In the genomic region with DNA sequence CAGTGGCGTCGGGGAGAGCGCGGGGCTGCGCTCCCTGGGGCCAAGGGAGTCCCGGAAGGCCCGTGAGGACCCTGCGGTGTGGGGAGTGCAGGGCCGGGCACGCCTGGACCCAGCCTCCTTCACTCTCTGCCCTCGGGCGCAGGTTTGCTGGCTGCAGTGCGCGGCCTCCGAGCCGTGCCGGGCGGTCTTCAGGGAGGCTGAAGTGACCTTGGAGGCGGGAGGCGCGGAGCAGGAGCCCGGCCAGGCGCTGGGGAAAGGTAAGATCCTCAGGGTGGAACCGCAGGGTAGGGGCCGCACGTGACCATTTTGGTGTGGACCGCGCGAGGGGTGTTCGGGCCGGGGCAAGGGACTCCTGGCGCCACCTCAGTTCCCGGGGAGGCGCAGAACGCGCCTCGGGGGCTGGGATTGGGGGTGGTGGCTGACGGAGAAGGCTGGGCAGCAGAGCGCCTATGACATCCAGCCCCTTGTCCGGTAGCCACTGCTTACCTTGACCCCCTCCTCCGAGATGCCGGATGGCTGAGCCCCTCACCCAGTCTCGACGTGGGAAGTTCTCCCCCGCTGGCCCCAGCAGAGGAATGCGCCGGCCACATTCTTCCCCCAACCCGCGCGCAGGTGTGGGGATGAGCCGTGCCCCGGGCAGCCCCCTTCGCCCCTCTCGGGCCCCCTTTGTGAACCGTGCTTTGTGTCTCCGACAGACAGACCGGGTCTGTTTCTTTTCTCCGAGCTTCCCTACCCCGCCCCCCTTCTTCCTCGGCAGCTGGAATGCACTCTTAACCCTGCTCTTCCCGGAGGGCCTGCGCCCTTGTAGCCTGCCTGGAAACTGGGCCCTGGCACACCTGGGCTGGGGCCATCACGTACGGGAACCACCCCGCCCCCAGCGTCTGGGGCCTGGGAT, we compare ENCODE assay signal across 8 cellular contexts. TPM values are rescaled to one million over a fixed set of nuclear protein-coding genes. Genes with fewer than 3 reads are reported as not detected.
DNase-seq lines count a peak whose midpoint lies in the region; ATAC-seq and TF ChIP-seq lines count a peak whose summit lies in the region.

No MANE protein-coding gene starts in this region.

- H3K4me1 ChIP-seq in HEK293 (ENCODE audit: control insufficient read depth, insufficient read depth, low read length) (peaks cover 4% of the 10 kb centered on the region; the same call in 1 of the 2 replicates), mucosa of descending colon (ENCODE audit: low read depth) (peaks cover 23% of the 10 kb centered on the region)

- H3K27ac ChIP-seq in HEK293 (ENCODE audit: extremely low read depth, low read depth, low read length), result peak overlapping the region; percentile 24; the same call in 1 of the 2 replicates

- no peaks in the 10 kb centered on the region for H3K36me3 Mint-ChIP-seq in central memory CD8-positive, alpha-beta T cell (ENCODE audit: insufficient read depth)
- no peaks in the 10 kb centered on the region for H3K36me3 Mint-ChIP-seq in activated T-helper 2 cell treated with anti-CD3 and anti-CD28 coated beads, Interferon-gamma antibody, Interleukin-2, Interleukin-4, amounts not matched to agents 10 μg/mL and 5 μg/mL and 100 μg/mL, durations not matched to agents 14 hours and 24 hours and 36 hours (ENCODE audit: low read depth)

- no peak overlapping the region for H3K27ac Mint-ChIP-seq in central memory CD8-positive, alpha-beta T cell (ENCODE audit: low read depth)
- no peak overlapping the region for H3K27ac Mint-ChIP-seq in activated T-helper 2 cell treated with anti-CD3 and anti-CD28 coated beads, Interferon-gamma antibody, Interleukin-2, Interleukin-4, amounts not matched to agents 10 μg/mL and 5 μg/mL and 100 μg/mL, durations not matched to agents 14 hours and 24 hours and 36 hours

- H3K4me3 ChIP-seq in AG04449 (ENCODE audit: low read depth, low read length) (peak overlapping the region; percentile 32), HEK293 (ENCODE audit: low read depth, low read length) (peak overlapping the region; percentile 33), mucosa of descending colon (no peak overlapping the region)

- ATAC-seq in central memory CD8-positive, alpha-beta T cell (replicated peaks; ENCODE audit: extremely low read depth, poor library complexity, severe bottlenecking), result no peak
- ATAC-seq in mucosa of descending colon, result peak; percentile 71

- intact Hi-C loops in mucosa of descending colon (cut with DNase I, micrococcal nuclease), result no loop called here
- intact Hi-C loops in activated T-helper 2 cell treated with anti-CD3 and anti-CD28 coated beads, Interferon-gamma antibody, Interleukin-2, Interleukin-4, amounts not matched to agents 10 μg/mL and 5 μg/mL and 100 μg/mL, durations not matched to agents 14 hours and 24 hours and 36 hours (cut with micrococcal nuclease), result no loop called here

- TF ChIP-seq CTCF in AG04449 (IDR thresholded peaks at IDR 0.05; ENCODE audit: insufficient read depth, low read length, missing control alignments) (no peak), HEK293 (tag by site-specific recombination; IDR thresholded peaks at IDR 0.05) (no peak), mucosa of descending colon (IDR thresholded peaks at IDR 0.05) (no peak)

- H3K4me3 Mint-ChIP-seq in central memory CD8-positive, alpha-beta T cell, result peak overlapping the region; percentile 29
- no peak overlapping the region for H3K4me3 Mint-ChIP-seq in activated T-helper 2 cell treated with anti-CD3 and anti-CD28 coated beads, Interferon-gamma antibody, Interleukin-2, Interleukin-4, amounts not matched to agents 10 μg/mL and 5 μg/mL and 100 μg/mL, durations not matched to agents 14 hours and 24 hours and 36 hours (ENCODE audit: low read depth)

- peaks cover 91% of the 10 kb centered on the region for H3K27me3 Mint-ChIP-seq in central memory CD8-positive, alpha-beta T cell
- H3K27me3 Mint-ChIP-seq in activated T-helper 2 cell treated with anti-CD3 and anti-CD28 coated beads, Interferon-gamma antibody, Interleukin-2, Interleukin-4, amounts not matched to agents 10 μg/mL and 5 μg/mL and 100 μg/mL, durations not matched to agents 14 hours and 24 hours and 36 hours (ENCODE audit: low read depth), result peaks cover 60% of the 10 kb centered on the region

- peaks cover 4% of the 10 kb centered on the region for H3K4me1 Mint-ChIP-seq in central memory CD8-positive, alpha-beta T cell
- peaks cover 2% of the 10 kb centered on the region for H3K4me1 Mint-ChIP-seq in activated T-helper 2 cell treated with anti-CD3 and anti-CD28 coated beads, Interferon-gamma antibody, Interleukin-2, Interleukin-4, amounts not matched to agents 10 μg/mL and 5 μg/mL and 100 μg/mL, durations not matched to agents 14 hours and 24 hours and 36 hours (ENCODE audit: low read depth)

- CTCF ChIA-PET in AG04449 (lab: Yijun Ruan, JAX), result no interaction called here
- CTCF ChIA-PET in HEK293 (lab: Yijun Ruan, JAX), result no interaction called here

- DNase-seq in AG04449 (ENCODE audit: low read depth, low spot score), result no peak
- DNase-seq in central memory CD8-positive, alpha-beta T cell (ENCODE audit: low spot score in 2 of 2), result no peak
- DNase-seq in mucosa of descending colon, result peak in 2 of 3 donors; percentile 40 to 49
- no peak for DNase-seq in inferior parietal cortex (ENCODE audit: extremely low spot score)
- DNase-seq in NCI-H524 treated with DMSO at 0.1 percent for 48 hours (lab: John Stamatoyannopoulos, UW), result no peak
- no peak for DNase-seq in activated T-helper 2 cell treated with anti-CD3 and anti-CD28 coated beads, Interferon-gamma antibody, Interleukin-2, Interleukin-4, amounts not matched to agents 10 μg/mL and 5 μg/mL and 100 μg/mL, durations not matched to agents 14 hours and 24 hours and 36 hours (ENCODE audit: low spot score)
- DNase-seq in stimulated activated CD4-positive, alpha-beta T cell treated with anti-CD3 and anti-CD28 coated beads, Interleukin-12 subunit alpha, Interleukin-12 subunit beta, amount 100 ng/mL, for 4 hours, result no peak

- H3K36me3 ChIP-seq in HEK293 (ENCODE audit: control insufficient read depth in 2 of 2, insufficient read depth in 1 of 2, low read length in 2 of 2) (no peaks in the 10 kb centered on the region), mucosa of descending colon (ENCODE audit: low read depth) (no peaks in the 10 kb centered on the region)

- POLR2A ChIA-PET in AG04449 (lab: Yijun Ruan, JAX), result no interaction called here
- POLR2A ChIA-PET in HEK293 (lab: Yijun Ruan, JAX), result interaction anchor here (1.0 kb wide), 1 partner anchor 12 kb away, joined by 3 read pairs; no protein-coding TSS in a partner anchor

- H3K9me3 Mint-ChIP-seq in central memory CD8-positive, alpha-beta T cell, result no peaks in the 10 kb centered on the region
- H3K9me3 Mint-ChIP-seq in activated T-helper 2 cell treated with anti-CD3 and anti-CD28 coated beads, Interferon-gamma antibody, Interleukin-2, Interleukin-4, amounts not matched to agents 10 μg/mL and 5 μg/mL and 100 μg/mL, durations not matched to agents 14 hours and 24 hours and 36 hours, result no peaks in the 10 kb centered on the region

- H3K9me3 ChIP-seq in HEK293 (ENCODE audit: control insufficient read depth, insufficient read depth, low read depth, low read length) (no peaks in the 10 kb centered on the region), mucosa of descending colon (no peaks in the 10 kb centered on the region)

TF ChIP-seq in HEK293, 187 proteins besides CTCF, POLR2A, EP300 and RAD21 (continues in another document):
- TF ChIP-seq ZNF747 (tag by site-specific recombination; IDR thresholded peaks at IDR 0.05) (no peak), ZBTB17 (tag by site-specific recombination; IDR thresholded peaks at IDR 0.05) (peak; percentile 79), ZNF394 (tag by site-specific recombination; IDR thresholded peaks at IDR 0.05; ENCODE audit: borderline replicate concordance) (0 out of 2 replicates have a peak, but pooled peaks have one; percentile 22), RBAK (tag by site-specific recombination; IDR thresholded peaks at IDR 0.05) (no peak)
- TF ChIP-seq, protein P1, sequence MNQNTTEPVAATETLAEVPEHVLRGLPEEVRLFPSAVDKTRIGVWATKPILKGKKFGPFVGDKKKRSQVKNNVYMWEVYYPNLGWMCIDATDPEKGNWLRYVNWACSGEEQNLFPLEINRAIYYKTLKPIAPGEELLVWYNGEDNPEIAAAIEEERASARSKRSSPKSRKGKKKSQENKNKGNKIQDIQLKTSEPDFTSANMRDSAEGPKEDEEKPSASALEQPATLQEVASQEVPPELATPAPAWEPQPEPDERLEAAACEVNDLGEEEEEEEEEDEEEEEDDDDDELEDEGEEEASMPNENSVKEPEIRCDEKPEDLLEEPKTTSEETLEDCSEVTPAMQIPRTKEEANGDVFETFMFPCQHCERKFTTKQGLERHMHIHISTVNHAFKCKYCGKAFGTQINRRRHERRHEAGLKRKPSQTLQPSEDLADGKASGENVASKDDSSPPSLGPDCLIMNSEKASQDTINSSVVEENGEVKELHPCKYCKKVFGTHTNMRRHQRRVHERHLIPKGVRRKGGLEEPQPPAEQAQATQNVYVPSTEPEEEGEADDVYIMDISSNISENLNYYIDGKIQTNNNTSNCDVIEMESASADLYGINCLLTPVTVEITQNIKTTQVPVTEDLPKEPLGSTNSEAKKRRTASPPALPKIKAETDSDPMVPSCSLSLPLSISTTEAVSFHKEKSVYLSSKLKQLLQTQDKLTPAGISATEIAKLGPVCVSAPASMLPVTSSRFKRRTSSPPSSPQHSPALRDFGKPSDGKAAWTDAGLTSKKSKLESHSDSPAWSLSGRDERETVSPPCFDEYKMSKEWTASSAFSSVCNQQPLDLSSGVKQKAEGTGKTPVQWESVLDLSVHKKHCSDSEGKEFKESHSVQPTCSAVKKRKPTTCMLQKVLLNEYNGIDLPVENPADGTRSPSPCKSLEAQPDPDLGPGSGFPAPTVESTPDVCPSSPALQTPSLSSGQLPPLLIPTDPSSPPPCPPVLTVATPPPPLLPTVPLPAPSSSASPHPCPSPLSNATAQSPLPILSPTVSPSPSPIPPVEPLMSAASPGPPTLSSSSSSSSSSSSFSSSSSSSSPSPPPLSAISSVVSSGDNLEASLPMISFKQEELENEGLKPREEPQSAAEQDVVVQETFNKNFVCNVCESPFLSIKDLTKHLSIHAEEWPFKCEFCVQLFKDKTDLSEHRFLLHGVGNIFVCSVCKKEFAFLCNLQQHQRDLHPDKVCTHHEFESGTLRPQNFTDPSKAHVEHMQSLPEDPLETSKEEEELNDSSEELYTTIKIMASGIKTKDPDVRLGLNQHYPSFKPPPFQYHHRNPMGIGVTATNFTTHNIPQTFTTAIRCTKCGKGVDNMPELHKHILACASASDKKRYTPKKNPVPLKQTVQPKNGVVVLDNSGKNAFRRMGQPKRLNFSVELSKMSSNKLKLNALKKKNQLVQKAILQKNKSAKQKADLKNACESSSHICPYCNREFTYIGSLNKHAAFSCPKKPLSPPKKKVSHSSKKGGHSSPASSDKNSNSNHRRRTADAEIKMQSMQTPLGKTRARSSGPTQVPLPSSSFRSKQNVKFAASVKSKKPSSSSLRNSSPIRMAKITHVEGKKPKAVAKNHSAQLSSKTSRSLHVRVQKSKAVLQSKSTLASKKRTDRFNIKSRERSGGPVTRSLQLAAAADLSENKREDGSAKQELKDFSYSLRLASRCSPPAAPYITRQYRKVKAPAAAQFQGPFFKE (tag by site-specific recombination; IDR thresholded peaks at IDR 0.05; ENCODE audit: borderline replicate concordance), result no peak

RNA-seq across cellular contexts. Expression of gene CDH3, which starts 0.6 kb away (rescaled TPM):
- total RNA-seq in mucosa of descending colon, result under 1 TPM; 0.22 to 0.77 (median 0.38) TPM
- total RNA-seq in activated T-helper 2 cell treated with anti-CD3 and anti-CD28 coated beads, Interferon-gamma antibody, Interleukin-2, Interleukin-4, amounts not matched to agents 10 μg/mL and 5 μg/mL and 100 μg/mL, durations not matched to agents 14 hours and 24 hours and 36 hours, result 0.23 and 0.75 TPM in 2 replicates

Comparison
In these comparisons a context has a peak if more than half of its experiments do, and no peak if none do; other contexts are left out.
1. DNase-seq: peak in mucosa of descending colon (2 of 3); none in AG04449 (single experiment), central memory CD8-positive, alpha-beta T cell (0 of 2), inferior parietal cortex (single experiment), NCI-H524 treated with DMSO at 0.1 percent for 48 hours (single experiment), activated T-helper 2 cell treated with anti-CD3 and anti-CD28 coated beads, Interferon-gamma antibody, Interleukin-2, Interleukin-4, amounts not matched to agents 10 μg/mL and 5 μg/mL and 100 μg/mL, durations not matched to agents 14 hours and 24 hours and 36 hours (single experiment) and stimulated activated CD4-positive, alpha-beta T cell treated with anti-CD3 and anti-CD28 coated beads, Interleukin-12 subunit alpha, Interleukin-12 subunit beta, amount 100 ng/mL, for 4 hours (single experiment).